29 cellular contexts compared by ENCODE assay signal in genomic region chr2:207049122-207049521, GRCh38.
"Had no signal": no experiment of that assay in that cellular context is flagged by ENCODE, and none has a peak within 500 bp of the region (broad histone marks: within the 10 kb centered on the region; RNA-seq: fewer than 3 reads in every experiment).

No MANE protein-coding gene starts in this region.

- DNase-seq: naive thymus-derived CD4-positive, alpha-beta T cell; occipital lobe; ovary; posterior cingulate gyrus; psoas muscle; right cardiac atrium; right lobe of liver; sigmoid colon; small intestine; stimulated activated CD4-positive, alpha-beta T cell treated with anti-CD3 and anti-CD28 coated beads, Interleukin-15, amount 100 ng/mL, for 24 hours; stimulated activated CD4-positive, alpha-beta T cell treated with anti-CD3 and anti-CD28 coated beads, Interleukin-2, amount 100 ng/mL, for 24 hours; stimulated activated CD4-positive, alpha-beta T cell treated with anti-CD3 and anti-CD28 coated beads, Interleukin-2, amount 100 ng/mL, for 48 hours; stimulated activated CD4-positive, alpha-beta T cell treated with anti-CD3 and anti-CD28 coated beads, Interleukin-4, amount 100 ng/mL, for 24 hours; stimulated activated naive CD4-positive, alpha-beta T cell; stimulated activated naive CD8-positive, alpha-beta T cell treated with anti-CD3 and anti-CD28 coated beads, Interleukin-15, amount 100 ng/mL, for 72 hours; stimulated activated naive CD8-positive, alpha-beta T cell treated with anti-CD3 and anti-CD28 coated beads, Interleukin-15, Interleukin-2, amounts not matched to agents 100 U/mL and 50 U/mL, for 24 hours; substantia nigra; testis; tibial artery; transverse colon; upper lobe of right lung; uterus had no signal

- H3K27ac ChIP-seq: neural progenitor cell, ovary, parathyroid adenoma, psoas muscle, right lobe of liver, sigmoid colon, suprapubic skin, testis, transverse colon, upper lobe of right lung, uterus had no signal

- H3K4me2 ChIP-seq: neural progenitor cell had no signal

- H3K9me3 Mint-ChIP-seq: neural progenitor cell, type B pancreatic cell had no signal

- H2AFZ ChIP-seq: parathyroid adenoma had no signal

- H3K4me1 ChIP-seq: parathyroid adenoma, psoas muscle, right lobe of liver, sigmoid colon, testis, uterus had no signal

- H3K27me3 ChIP-seq: neural progenitor cell, ovary, right lobe of liver, sigmoid colon, suprapubic skin, testis, tibial artery, transverse colon, upper lobe of right lung, uterus had no signal

- H3K36me3 Mint-ChIP-seq: neural progenitor cell; stimulated activated memory B cell treated with anti-CD40 and anti-IgM and Interleukin-4, amounts not matched to agents 10 μg/mL and 1 μg/mL and 100 μg/mL, for 72 hours; type B pancreatic cell had no signal

- H3K27me3 Mint-ChIP-seq: stimulated activated memory B cell treated with anti-CD40 and anti-IgM and Interleukin-4, amounts not matched to agents 10 μg/mL and 1 μg/mL and 100 μg/mL, for 72 hours; stimulated activated naive CD8-positive, alpha-beta T cell treated with anti-CD3 and anti-CD28 coated beads, Interleukin-15, amount 100 ng/mL, for 72 hours had no signal

- H3K4me3 Mint-ChIP-seq: naive thymus-derived CD4-positive, alpha-beta T cell; nephron; neural progenitor cell; stimulated activated memory B cell treated with anti-CD40 and anti-IgM and Interleukin-4, amounts not matched to agents 10 μg/mL and 1 μg/mL and 100 μg/mL, for 72 hours; stimulated activated naive CD8-positive, alpha-beta T cell treated with anti-CD3 and anti-CD28 coated beads, Interleukin-15, amount 100 ng/mL, for 72 hours; type B pancreatic cell had no signal

- H3K79me2 ChIP-seq: parathyroid adenoma had no signal

- H3K9me3 ChIP-seq: ovary, psoas muscle, right lobe of liver, sigmoid colon, suprapubic skin, testis, tibial artery, transverse colon, upper lobe of right lung, uterus had no signal

- H3K4me3 ChIP-seq: neural progenitor cell, ovary, psoas muscle, right lobe of liver, sigmoid colon, suprapubic skin, testis, transverse colon, upper lobe of right lung, uterus had no signal

- ATAC-seq: naive thymus-derived CD4-positive, alpha-beta T cell; psoas muscle; right cardiac atrium; right lobe of liver; stimulated activated memory B cell treated with anti-CD40 and anti-IgM and Interleukin-4, amounts not matched to agents 10 μg/mL and 1 μg/mL and 100 μg/mL, for 72 hours; stimulated activated naive CD8-positive, alpha-beta T cell treated with anti-CD3 and anti-CD28 coated beads, Interleukin-15, amount 100 ng/mL, for 72 hours; stimulated activated naive CD8-positive, alpha-beta T cell treated with anti-CD3 and anti-CD28 coated beads, Interleukin-15, Interleukin-2, amounts not matched to agents 100 U/mL and 50 U/mL, for 24 hours; upper lobe of right lung had no signal

- H3K27ac Mint-ChIP-seq: neural progenitor cell; progenitor cell of endocrine pancreas; stimulated activated memory B cell treated with anti-CD40 and anti-IgM and Interleukin-4, amounts not matched to agents 10 μg/mL and 1 μg/mL and 100 μg/mL, for 72 hours; stimulated activated naive CD8-positive, alpha-beta T cell treated with anti-CD3 and anti-CD28 coated beads, Interleukin-15, amount 100 ng/mL, for 72 hours; type B pancreatic cell had no signal

- H3K36me3 ChIP-seq: neural progenitor cell, ovary, right lobe of liver, sigmoid colon, suprapubic skin, tibial artery, transverse colon, upper lobe of right lung, uterus had no signal

- H3K9ac ChIP-seq: neural progenitor cell, parathyroid adenoma had no signal
